8 cellular contexts compared by ENCODE assay signal in genomic region chr4:139666735-139667266, GRCh38. TPM values are rescaled to one million over a fixed set of nuclear protein-coding genes. Genes with fewer than 3 reads are reported as not detected.
DNase-seq lines count a peak whose midpoint lies in the region; ATAC-seq and TF ChIP-seq lines count a peak whose summit lies in the region.

No MANE protein-coding gene starts in this region.

- H3K27me3 Mint-ChIP-seq in IgD-negative memory B cell: peaks cover 5% of the 10 kb centered on the region

- peaks cover 2% of the 10 kb centered on the region for H3K36me3 Mint-ChIP-seq in IgD-negative memory B cell

- peak overlapping the region in 1 of 3 donors; percentile 82 for H3K27ac Mint-ChIP-seq in IgD-negative memory B cell

- H3K4me3 Mint-ChIP-seq in IgD-negative memory B cell: peak overlapping the region; percentile 85 to 97 (median 94)

- DNase-seq in EH (ENCODE audit: low read depth): peak; percentile 26
- DNase-seq in SHP77 treated with DMSO at 0.1 percent for 48 hours (lab: John Stamatoyannopoulos, UW): peak; percentile 8
- peak in 1 of 10 donors; percentile 45 for DNase-seq in dorsolateral prefrontal cortex
- DNase-seq in midbrain (lab: John Stamatoyannopoulos, UW): peak; percentile 11
- DNase-seq in ureter (ENCODE audit: low spot score): peak; percentile 73
- DNase-seq in AG20443 (ENCODE audit: low spot score): no peak

- no peaks in the 10 kb centered on the region for H3K9me3 Mint-ChIP-seq in IgD-negative memory B cell

- no peak for TF ChIP-seq CTCF in dorsolateral prefrontal cortex (IDR thresholded peaks at IDR 0.05 in 54 of 56, conservative IDR thresholded peaks at IDR 0.05 in 2 of 56; ENCODE audit: low read depth in 1 of 56, partially characterized antibody in 56 of 56)

- peak overlapping the region in 58 of 59 donors; percentile 40 to 78 (median 66) for H3K4me3 ChIP-seq in dorsolateral prefrontal cortex

- intact Hi-C loops in dorsolateral prefrontal cortex (cut with DNase I): no loop called here

- H3K4me1 Mint-ChIP-seq in IgD-negative memory B cell: peaks cover 5 to 8% (median 5%) of the 10 kb centered on the region in 3 donors

- H3K27ac ChIP-seq in dorsolateral prefrontal cortex: peak overlapping the region in 51 of 59 donors; percentile 36 to 88 (median 77)

- no peak for ATAC-seq in HG03025 (IDR thresholded peaks at IDR 0.05; ENCODE audit: low FRiP score, unreplicated experiment)

- no peaks in the 10 kb centered on the region for H3K27me3 ChIP-seq in dorsolateral prefrontal cortex

RNA-seq across cellular contexts. Expression of gene MGST2, which starts 1.2 kb away (rescaled TPM):
- 2.0 TPM for polyA plus RNA-seq in IgD-negative memory B cell
- total RNA-seq in dorsolateral prefrontal cortex (10 to 100 TPM; 10.6 to 42.8 (median 23.2) TPM), ureter (135 TPM)
